In the genomic region with DNA sequence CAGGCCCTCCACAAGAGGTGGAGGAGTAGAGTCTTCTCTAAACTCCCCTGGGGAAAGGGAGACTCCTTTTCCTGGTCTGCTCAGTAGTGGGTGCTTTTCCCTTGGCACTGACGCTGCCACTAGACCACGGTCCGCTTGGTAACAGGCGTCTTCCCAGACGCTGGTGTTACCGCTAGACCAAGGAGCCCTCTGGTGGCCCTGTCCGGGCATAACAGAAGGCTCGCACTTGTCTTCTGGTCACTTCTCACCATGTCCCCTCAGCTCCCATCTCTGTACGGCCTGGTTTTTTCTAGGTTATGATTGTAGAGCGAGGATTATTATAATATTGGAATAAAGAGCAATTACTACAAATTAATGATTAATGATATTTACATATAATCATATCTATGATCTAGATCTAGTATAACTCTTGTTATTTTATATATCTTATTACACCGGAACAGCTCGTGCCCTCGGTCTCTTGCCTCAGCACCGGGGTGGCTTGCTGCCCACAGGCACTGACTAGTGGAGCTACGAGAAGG, we compare ENCODE assay signal across 1 cellular context.
TF ChIP-seq lines count a peak whose summit lies in the region.

No MANE protein-coding gene starts in this region.

TF ChIP-seq in SK-N-SH, 30 proteins besides CTCF, POLR2A, EP300 and RAD21:
- TF ChIP-seq SMC3 (IDR thresholded peaks at IDR 0.05; ENCODE audit: low read depth, low read length): peak; percentile 49
